16 cellular contexts compared by ENCODE assay signal in the genomic region with DNA sequence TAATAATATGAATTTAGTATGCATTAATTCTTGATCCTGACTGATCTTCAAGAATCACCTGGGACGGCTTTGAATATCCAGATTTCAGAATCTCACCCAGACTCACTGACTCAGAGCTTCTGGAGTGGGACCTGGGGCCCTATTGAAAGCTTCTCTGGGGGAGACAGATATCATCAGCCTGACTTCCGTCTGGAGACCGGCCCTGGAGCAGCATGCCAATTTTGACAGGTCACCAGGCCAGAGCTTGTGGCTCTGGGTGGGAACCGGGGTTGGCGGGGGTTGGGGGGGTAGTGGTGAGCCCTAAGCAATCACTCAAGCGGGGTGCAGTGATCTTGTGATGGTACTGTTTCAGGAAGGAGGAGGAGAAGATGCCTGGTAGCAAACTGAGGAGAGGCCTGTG. TPM values are rescaled to one million over a fixed set of nuclear protein-coding genes. Genes with fewer than 3 reads are reported as not detected.
DNase-seq lines count a peak whose midpoint lies in the region; ATAC-seq and TF ChIP-seq lines count a peak whose summit lies in the region.
"Had no signal": no experiment of that assay in that cellular context is flagged by ENCODE, and none has a peak within 500 bp of the region (broad histone marks: within the 10 kb centered on the region; RNA-seq: fewer than 3 reads in every experiment).

No MANE protein-coding gene starts in this region.

- H3K9me2 ChIP-seq in PC-3 (replicated peaks; ENCODE audit: low read length) = no peaks in the 10 kb centered on the region

- H3K9me3 Mint-ChIP-seq in activated naive CD4-positive, alpha-beta T cell treated with anti-CD3 and anti-CD28 coated beads, Interleukin-2, amount 10 ng/mL, durations not matched to agents 7 days and 5 days = no peaks in the 10 kb centered on the region
- H3K9me3 Mint-ChIP-seq: CD14-positive monocyte; CD8-positive, alpha-beta T cell had no signal

- H3K4me1 Mint-ChIP-seq in activated naive CD4-positive, alpha-beta T cell treated with anti-CD3 and anti-CD28 coated beads, Interleukin-2, amount 10 ng/mL, durations not matched to agents 7 days and 5 days = no peaks in the 10 kb centered on the region
- H3K4me1 Mint-ChIP-seq: B cell, CD14-positive monocyte had no signal

- H3K4me1 ChIP-seq in right cardiac atrium (ENCODE audit: control insufficient read depth, insufficient read depth, low read length) (peaks cover 11% of the 10 kb centered on the region), heart left ventricle (peaks cover 0 to 49% (median 15%) of the 10 kb centered on the region in 12 donors), vagina (peaks cover 30% of the 10 kb centered on the region), PC-3 (ENCODE audit: insufficient read depth, low read length) (peaks cover 9% of the 10 kb centered on the region)

- H3K4me3 ChIP-seq in right cardiac atrium (ENCODE audit: low read length) (no peak overlapping the region), heart left ventricle (no peak overlapping the region), vagina (no peak overlapping the region), PC-3 (ENCODE audit: low read length) (no peak overlapping the region)
- H3K4me3 ChIP-seq: GM12878, GM23248 had no signal

- H3K27ac Mint-ChIP-seq in activated naive CD4-positive, alpha-beta T cell treated with anti-CD3 and anti-CD28 coated beads, Interleukin-2, amount 10 ng/mL, durations not matched to agents 7 days and 5 days = no peak overlapping the region
- H3K27ac Mint-ChIP-seq: B cell; CD8-positive, alpha-beta T cell had no signal

- DNase-seq in right cardiac atrium (peak; percentile 46 to 71 (median 70)), heart left ventricle (no peak), OCI-M1 (lab: John Stamatoyannopoulos, UW) (peak; percentile 51), islet precursor cell (peak; percentile 57), vagina (ENCODE audit: extremely low spot score in 2 of 2) (no peak), DMS153 treated with DMSO at 0.1 percent for 48 hours (lab: John Stamatoyannopoulos, UW; ENCODE audit: unreplicated experiment) (no peak), PC-3 (no peak)
- DNase-seq in activated naive CD4-positive, alpha-beta T cell treated with anti-CD3 and anti-CD28 coated beads, Interleukin-2, amount 10 ng/mL, durations not matched to agents 7 days and 5 days = no peak
- DNase-seq: ACHN; CD8-positive, alpha-beta T cell; GM23248; H7 had no signal

- no peaks in the 10 kb centered on the region for H3K36me3 Mint-ChIP-seq in activated naive CD4-positive, alpha-beta T cell treated with anti-CD3 and anti-CD28 coated beads, Interleukin-2, amount 10 ng/mL, durations not matched to agents 7 days and 5 days
- H3K36me3 Mint-ChIP-seq: CD14-positive monocyte; CD8-positive, alpha-beta T cell had no signal

- CTCF ChIA-PET in PC-3 (lab: Charles Lee) = no interaction called here
- CTCF ChIA-PET in activated naive CD4-positive, alpha-beta T cell treated with anti-CD3 and anti-CD28 coated beads, Interleukin-2, amount 10 ng/mL, durations not matched to agents 7 days and 5 days (lab: Charles Lee) = no interaction called here

- no peaks in the 10 kb centered on the region for H3K9me3 ChIP-seq in right cardiac atrium (ENCODE audit: control insufficient read depth, low read length)
- no peaks in the 10 kb centered on the region for H3K9me3 ChIP-seq in heart left ventricle
- no peaks in the 10 kb centered on the region for H3K9me3 ChIP-seq in vagina
- no peaks in the 10 kb centered on the region for H3K9me3 ChIP-seq in PC-3 (ENCODE audit: low read length)

- TF ChIP-seq CTCF in heart left ventricle (IDR thresholded peaks at IDR 0.05) (no peak), vagina (IDR thresholded peaks at IDR 0.05) (no peak), PC-3 (conservative IDR thresholded peaks at IDR 0.05; ENCODE audit: low read depth, low read length) (no peak)

- no peak overlapping the region for H3K4me3 Mint-ChIP-seq in activated naive CD4-positive, alpha-beta T cell treated with anti-CD3 and anti-CD28 coated beads, Interleukin-2, amount 10 ng/mL, durations not matched to agents 7 days and 5 days
- H3K4me3 Mint-ChIP-seq: B cell; CD14-positive monocyte; CD8-positive, alpha-beta T cell had no signal

- H3K27me3 Mint-ChIP-seq in activated naive CD4-positive, alpha-beta T cell treated with anti-CD3 and anti-CD28 coated beads, Interleukin-2, amount 10 ng/mL, durations not matched to agents 7 days and 5 days = no peaks in the 10 kb centered on the region
- H3K27me3 Mint-ChIP-seq: B cell had no signal

- TF ChIP-seq POLR2A in heart left ventricle (IDR thresholded peaks at IDR 0.05) (no peak), vagina (IDR thresholded peaks at IDR 0.05) (no peak)

- POLR2A ChIA-PET in PC-3 (lab: Charles Lee; ENCODE audit: unreplicated experiment) = no interaction called here

- no peaks in the 10 kb centered on the region for H3F3A ChIP-seq in PC-3 (ENCODE audit: low read length, unreplicated experiment)

- no peak overlapping the region for H2AFZ ChIP-seq in PC-3 (ENCODE audit: low read length)
- H2AFZ ChIP-seq: GM23248 had no signal

- no peak overlapping the region for H3K27ac ChIP-seq in right cardiac atrium (ENCODE audit: low read length)
- peak overlapping the region in 1 of 12 donors; percentile 40 for H3K27ac ChIP-seq in heart left ventricle
- peak overlapping the region; percentile 83 for H3K27ac ChIP-seq in vagina
- H3K27ac ChIP-seq in PC-3 (ENCODE audit: low read length) = no peak overlapping the region
- H3K27ac ChIP-seq: GM23248, HL-60 had no signal

- WGBS in right cardiac atrium = 31% methylated on average over 6 of the region's 6 CpGs
- 27 to 75% (median 40%) methylated on average over 2 to 5 of the region's 6 CpGs for WGBS in heart left ventricle, 4 donors

- no peaks in the 10 kb centered on the region for H3K79me2 ChIP-seq in PC-3 (ENCODE audit: low read length)

- ATAC-seq in right cardiac atrium = peak in 1 of 2 donors; percentile 52
- ATAC-seq in heart left ventricle = no peak
- no peak for ATAC-seq in PC-3
- ATAC-seq: CD8-positive, alpha-beta T cell; GM12878 had no signal

- H3K27me3 ChIP-seq in right cardiac atrium (ENCODE audit: control insufficient read depth, insufficient read depth) (no peaks in the 10 kb centered on the region), heart left ventricle (no peaks in the 10 kb centered on the region), vagina (no peaks in the 10 kb centered on the region), PC-3 (ENCODE audit: low read length) (no peaks in the 10 kb centered on the region)

- intact Hi-C loops in right cardiac atrium (cut with DNase I) = no loop called here
- intact Hi-C loops in heart left ventricle (cut with DNase I) = no loop called here
- intact Hi-C loops in vagina (cut with DNase I) = no loop called here
- intact Hi-C loops in PC-3 (cut with micrococcal nuclease) = no loop called here

- H3K36me3 ChIP-seq in heart left ventricle (no peaks in the 10 kb centered on the region), vagina (no peaks in the 10 kb centered on the region), PC-3 (ENCODE audit: low read depth, low read length) (no peaks in the 10 kb centered on the region)

- no TSS peak for BruUV-seq in PC-3 (replicated peaks; lab: Mats Ljungman, UMichigan)

- H3K4me2 ChIP-seq in PC-3 (ENCODE audit: low read length) = no peak overlapping the region

- no peaks in the 10 kb centered on the region for H4K20me1 ChIP-seq in PC-3 (ENCODE audit: low read length)

- no peak overlapping the region for H3K9ac ChIP-seq in PC-3 (ENCODE audit: low read length)
- H3K9ac ChIP-seq: GM23248 had no signal

RNA-seq across cellular contexts. Expression of gene TLN2, which starts 38.5 kb away (rescaled TPM):
- total RNA-seq in right cardiac atrium (10 to 100 TPM; 17.9 to 33.0 (median 31.4) TPM), heart left ventricle (10 to 100 TPM; 24.5 to 60.9 (median 52.3) TPM), vagina (48.9 TPM), PC-3 (2014; rRNA removed) (5.1 and 5.7 TPM in 2 replicates)
- polyA plus RNA-seq in right cardiac atrium (8.5 TPM), heart left ventricle (10 to 100 TPM in 1 of 2 donors, 1 to 10 TPM in 1; 8.9 to 41.5 TPM)

Comparison
In these comparisons a context has a peak if more than half of its experiments do, and no peak if none do; other contexts are left out.
1. DNase-seq: peak in right cardiac atrium (3 of 3), OCI-M1 (single experiment) and islet precursor cell (single experiment); none in heart left ventricle (0 of 5), vagina (0 of 2), DMS153 treated with DMSO at 0.1 percent for 48 hours (single experiment), PC-3 (single experiment) and activated naive CD4-positive, alpha-beta T cell treated with anti-CD3 and anti-CD28 coated beads, Interleukin-2, amount 10 ng/mL, durations not matched to agents 7 days and 5 days (single experiment).